ENCODE assay signal across 17 cellular contexts in genomic region chr5:1293416-1293996, GRCh38. TPM values are rescaled to one million over a fixed set of nuclear protein-coding genes. Genes with fewer than 3 reads are reported as not detected.
DNase-seq lines count a peak whose midpoint lies in the region; ATAC-seq, FAIRE-seq and TF ChIP-seq lines count a peak whose summit lies in the region.
"Had no signal": no experiment of that assay in that cellular context is flagged by ENCODE, and none has a peak within 500 bp of the region (broad histone marks: within the 10 kb centered on the region; RNA-seq: fewer than 3 reads in every experiment).

No MANE protein-coding gene starts in this region.

- H3K4me1 ChIP-seq in upper lobe of right lung = no peaks in the 10 kb centered on the region

- peaks cover 3% of the 10 kb centered on the region for H3K9me3 Mint-ChIP-seq in activated naive CD4-positive, alpha-beta T cell treated with anti-CD3 and anti-CD28 coated beads, Interleukin-2, amount 10 ng/mL, durations not matched to agents 7 days and 5 days
- no peaks in the 10 kb centered on the region for H3K9me3 Mint-ChIP-seq in activated naive CD4-positive, alpha-beta T cell treated with anti-CD3 and anti-CD28 coated beads, Interleukin-2, amount 50 U/mL, for 72 hours
- H3K9me3 Mint-ChIP-seq in WTC11 = no peaks in the 10 kb centered on the region

- no peaks in the 10 kb centered on the region for H3K36me3 ChIP-seq in upper lobe of right lung

- peak overlapping the region; percentile 50 for H3K4me3 Mint-ChIP-seq in activated naive CD4-positive, alpha-beta T cell treated with anti-CD3 and anti-CD28 coated beads, Interleukin-2, amount 10 ng/mL, durations not matched to agents 7 days and 5 days
- peak overlapping the region; percentile 56 for H3K4me3 Mint-ChIP-seq in WTC11

- peaks cover 23% of the 10 kb centered on the region for H3K27me3 ChIP-seq in upper lobe of right lung

- CTCF ChIA-PET in activated naive CD4-positive, alpha-beta T cell treated with anti-CD3 and anti-CD28 coated beads, Interleukin-2, amount 10 ng/mL, durations not matched to agents 7 days and 5 days (lab: Charles Lee) = interaction anchor here (1.5 kb wide), 1 partner anchor 20 kb away, joined by 4 read pairs; no protein-coding TSS in a partner anchor
- CTCF ChIA-PET in WTC11 (lab: Charles Lee) = interaction anchor here (1.0 to 1.1 kb wide), 3 partner anchors 11 to 352 kb away, joined by 3 read pairs; no protein-coding TSS in a partner anchor

- peaks cover 5% of the 10 kb centered on the region for H3K36me3 Mint-ChIP-seq in activated naive CD4-positive, alpha-beta T cell treated with anti-CD3 and anti-CD28 coated beads, Interleukin-2, amount 10 ng/mL, durations not matched to agents 7 days and 5 days
- H3K36me3 Mint-ChIP-seq in activated naive CD4-positive, alpha-beta T cell treated with anti-CD3 and anti-CD28 coated beads, Interleukin-2, amount 50 U/mL, for 72 hours = peaks cover 2 to 4% of the 10 kb centered on the region in 2 donors
- peaks cover 3% of the 10 kb centered on the region for H3K36me3 Mint-ChIP-seq in WTC11

- POLR2A ChIA-PET in WTC11 (lab: Charles Lee) = no interaction called here

- no peak overlapping the region for H3K27ac Mint-ChIP-seq in activated naive CD4-positive, alpha-beta T cell treated with anti-CD3 and anti-CD28 coated beads, Interleukin-2, amount 10 ng/mL, durations not matched to agents 7 days and 5 days
- H3K27ac Mint-ChIP-seq in activated naive CD4-positive, alpha-beta T cell treated with anti-CD3 and anti-CD28 coated beads, Interleukin-2, amount 50 U/mL, for 72 hours = no peak overlapping the region
- no peak overlapping the region for H3K27ac Mint-ChIP-seq in WTC11

- FAIRE-seq in RCC 7860 (lab: Jason Lieb, UNC) = no peak
- FAIRE-seq: frontal cortex, GM18507, keratinocyte had no signal

- no peak overlapping the region for H3K27ac ChIP-seq in upper lobe of right lung

- ATAC-seq in activated naive CD4-positive, alpha-beta T cell treated with anti-CD3 and anti-CD28 coated beads, Interleukin-2, amount 50 U/mL, for 72 hours = no peak
- ATAC-seq in WTC11 = no peak
- no peak for ATAC-seq in left lobe of liver
- peak; percentile 6 for ATAC-seq in upper lobe of right lung
- ATAC-seq in HG03196 (IDR thresholded peaks at IDR 0.05; ENCODE audit: unreplicated experiment) = no peak
- ATAC-seq: sciatic nerve had no signal

- peaks cover 20% of the 10 kb centered on the region for H3K4me1 Mint-ChIP-seq in activated naive CD4-positive, alpha-beta T cell treated with anti-CD3 and anti-CD28 coated beads, Interleukin-2, amount 10 ng/mL, durations not matched to agents 7 days and 5 days
- H3K4me1 Mint-ChIP-seq in WTC11 = peaks cover 13% of the 10 kb centered on the region

- H3K9me3 ChIP-seq in upper lobe of right lung = no peaks in the 10 kb centered on the region

- no peak for TF ChIP-seq CTCF in WTC11 (IDR thresholded peaks at IDR 0.05)
- TF ChIP-seq CTCF in upper lobe of right lung (IDR thresholded peaks at IDR 0.05) = no peak

- intact Hi-C loops in upper lobe of right lung (cut with DNase I) = no loop called here

- H3K4me3 ChIP-seq in upper lobe of right lung = no peak overlapping the region

- peaks cover 21% of the 10 kb centered on the region for H3K27me3 Mint-ChIP-seq in activated naive CD4-positive, alpha-beta T cell treated with anti-CD3 and anti-CD28 coated beads, Interleukin-2, amount 10 ng/mL, durations not matched to agents 7 days and 5 days
- H3K27me3 Mint-ChIP-seq in WTC11 (ENCODE audit: low read depth) = peaks cover 10% of the 10 kb centered on the region

- peak; percentile 18 for DNase-seq in activated naive CD4-positive, alpha-beta T cell treated with anti-CD3 and anti-CD28 coated beads, Interleukin-2, amount 10 ng/mL, durations not matched to agents 7 days and 5 days
- no peak for DNase-seq in activated naive CD4-positive, alpha-beta T cell treated with anti-CD3 and anti-CD28 coated beads, Interleukin-2, amount 50 U/mL, for 72 hours (ENCODE audit: low spot score in 2 of 2)
- DNase-seq in WTC11 (ENCODE audit: low spot score) = no peak
- DNase-seq in left lobe of liver (ENCODE audit: low spot score) = peak; percentile 34
- DNase-seq in upper lobe of right lung = peak; percentile 61
- DNase-seq in dermis blood vessel endothelial cell = no peak
- DNase-seq in RCC 7860 (ENCODE audit: low spot score) = no peak
- DNase-seq: effector CD4-positive, alpha-beta T cell; GF-D8; NCI-H1436 treated with DMSO at 0.1 percent for 48 hours; NCI-H524 treated with DMSO at 0.1 percent for 48 hours had no signal

TF ChIP-seq in WTC11, 78 proteins besides CTCF, POLR2A, EP300 and RAD21:
- no peak for TF ChIP-seq TEAD4 (CRISPR knock-in tag; IDR thresholded peaks at IDR 0.05)
- TF ChIP-seq ZMAT4 (CRISPR knock-in tag; IDR thresholded peaks at IDR 0.05) = no peak
- no peak for TF ChIP-seq ATF1 (CRISPR knock-in tag; IDR thresholded peaks at IDR 0.05)
- TF ChIP-seq ATF2 (CRISPR knock-in tag; IDR thresholded peaks at IDR 0.05; ENCODE audit: borderline replicate concordance, low read depth) = no peak
- TF ChIP-seq FOXP1 (CRISPR knock-in tag; IDR thresholded peaks at IDR 0.05; ENCODE audit: borderline replicate concordance) = peak; percentile 38; the same call in 1 of the 2 replicates
TF ChIP-seq in WTC11: peak in this region for 1.

RNA-seq across cellular contexts. Expression of gene TERT, which starts 1.4 kb away (rescaled TPM):
- 10 to 100 TPM in 1 of 2 donors, 1 to 10 TPM in 1; 3.5 to 16.6 TPM for total RNA-seq in activated naive CD4-positive, alpha-beta T cell treated with anti-CD3 and anti-CD28 coated beads, Interleukin-2, amount 50 U/mL, for 72 hours
- total RNA-seq in WTC11 (2021) = 40.4 to 42.9 TPM (median 40.5 TPM) in 3 replicates
- 0.10 TPM for total RNA-seq in left lobe of liver
- not detected for total RNA-seq in upper lobe of right lung
- 0.09 and 0.17 TPM in 2 replicates for total RNA-seq in dermis blood vessel endothelial cell
- total RNA-seq: frontal cortex, subcutaneous adipose tissue had no signal

RNA-seq across cellular contexts. Expression of gene CLPTM1L, which starts 51.4 kb away (rescaled TPM):
- total RNA-seq in activated naive CD4-positive, alpha-beta T cell treated with anti-CD3 and anti-CD28 coated beads, Interleukin-2, amount 50 U/mL, for 72 hours = 10 to 100 TPM; 44.8 to 67.9 TPM
- total RNA-seq in WTC11 (2021) (73.4 to 92.8 TPM (median 73.8 TPM) in 3 replicates), left lobe of liver (147 TPM), upper lobe of right lung (153 TPM), dermis blood vessel endothelial cell (234 and 315 TPM in 2 replicates)

Comparison
In these comparisons a context has a peak if more than half of its experiments do, and no peak if none do; other contexts are left out.
1. DNase-seq: peak in activated naive CD4-positive, alpha-beta T cell treated with anti-CD3 and anti-CD28 coated beads, Interleukin-2, amount 10 ng/mL, durations not matched to agents 7 days and 5 days (single experiment), left lobe of liver (single experiment) and upper lobe of right lung (single experiment); none in activated naive CD4-positive, alpha-beta T cell treated with anti-CD3 and anti-CD28 coated beads, Interleukin-2, amount 50 U/mL, for 72 hours (0 of 2), WTC11 (single experiment), dermis blood vessel endothelial cell (single experiment) and RCC 7860 (single experiment).